Comparison of ENCODE assay signal across 9 cellular contexts in the genomic region with DNA sequence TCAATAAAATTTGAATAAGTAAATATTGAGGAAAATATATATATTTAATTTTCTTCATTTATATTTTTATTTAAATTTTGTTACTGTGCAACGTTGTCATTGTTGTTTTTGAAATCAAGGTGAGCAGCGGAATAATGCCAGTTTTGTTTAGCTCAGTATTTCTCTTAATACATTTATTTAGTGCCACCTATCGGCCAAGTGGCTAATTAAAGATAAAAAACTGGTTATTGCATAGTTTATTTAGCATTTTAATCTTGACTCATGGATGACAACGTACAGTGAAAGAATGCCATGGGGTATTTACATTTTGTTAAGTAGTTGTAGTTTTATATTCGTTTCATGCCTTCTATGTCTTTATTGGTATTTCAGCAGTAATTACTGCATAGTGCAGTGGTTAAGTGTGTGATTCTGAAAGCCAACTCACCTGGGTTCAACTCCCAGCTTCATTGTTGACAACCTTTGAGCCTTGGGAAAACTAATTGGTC.
DNase-seq lines count a peak whose midpoint lies in the region; ATAC-seq, FAIRE-seq and TF ChIP-seq lines count a peak whose summit lies in the region.
"Had no signal": no experiment of that assay in that cellular context is flagged by ENCODE, and none has a peak within 500 bp of the region (broad histone marks: within the 10 kb centered on the region; RNA-seq: fewer than 3 reads in every experiment).

No MANE protein-coding gene starts in this region.

- H3K4me2 ChIP-seq in OCI-LY7 (ENCODE audit: low read length): no peak overlapping the region

- no peaks in the 10 kb centered on the region for H3K36me3 ChIP-seq in OCI-LY7 (ENCODE audit: insufficient read depth, low read length)

- no peaks in the 10 kb centered on the region for H3K9me2 ChIP-seq in OCI-LY7 (ENCODE audit: insufficient read depth, low read length)

- no peak overlapping the region for H3K27ac ChIP-seq in OCI-LY7 (ENCODE audit: low read depth, low read length, poor library complexity, severe bottlenecking)
- H3K27ac ChIP-seq: parathyroid adenoma had no signal

- peak; percentile 72 for TF ChIP-seq CTCF in OCI-LY7 (conservative IDR thresholded peaks at IDR 0.05; ENCODE audit: low read length)

- intact Hi-C loops in OCI-LY7 (cut with micrococcal nuclease; ENCODE audit: unreplicated experiment): loop anchor here (5.0 kb wide), 1 partner anchor 573 kb away; no protein-coding TSS in a partner anchor

- H3K4me3 ChIP-seq in OCI-LY7 (ENCODE audit: low read depth, low read length, poor library complexity, severe bottlenecking): no peak overlapping the region

- no peaks in the 10 kb centered on the region for H4K20me1 ChIP-seq in OCI-LY7 (ENCODE audit: insufficient read depth, low read length)

- BruUV-seq in OCI-LY7 (replicated peaks; lab: Mats Ljungman, UMichigan): no TSS peak

- POLR2A ChIA-PET in OCI-LY7 (lab: Charles Lee): no interaction called here

- DNase-seq in ELR (ENCODE audit: low read depth) (peak; percentile 75), OCI-LY7 (ENCODE audit: low spot score) (peak; percentile 35), pons (ENCODE audit: low spot score) (peak; percentile 67), HuH-7 (ENCODE audit: low spot score) (no peak)
- no peak for DNase-seq in stimulated activated naive CD4-positive, alpha-beta T cell treated with Interleukin-2 at 50 U/mL for 16 hours (lab: John Stamatoyannopoulos, UW)
- DNase-seq in activated CD4-positive, alpha-beta T cell treated with anti-CD3 and anti-CD28 coated beads, Interleukin-2, amount 50 U/mL, for 1 hour: no peak

- CTCF ChIA-PET in OCI-LY7 (lab: Charles Lee; ENCODE audit: unreplicated experiment): no interaction called here

- H3K4me1 ChIP-seq in OCI-LY7 (ENCODE audit: insufficient read depth, low read length, poor library complexity, severe bottlenecking): no peaks in the 10 kb centered on the region
- H3K4me1 ChIP-seq: parathyroid adenoma had no signal

- H2AFZ ChIP-seq in OCI-LY7 (ENCODE audit: low read length): no peak overlapping the region
- H2AFZ ChIP-seq: parathyroid adenoma had no signal

- peak; percentile 96 for FAIRE-seq in endometrium (lab: Jason Lieb, UNC)

- no peaks in the 10 kb centered on the region for H3K9me3 ChIP-seq in OCI-LY7 (ENCODE audit: low read length)

- ATAC-seq in HG03066 (IDR thresholded peaks at IDR 0.05; ENCODE audit: low read depth, unreplicated experiment): peak; percentile 53

- H3K79me2 ChIP-seq in OCI-LY7 (ENCODE audit: insufficient read depth, low read depth, low read length): no peaks in the 10 kb centered on the region
- H3K79me2 ChIP-seq: parathyroid adenoma had no signal

Comparison
In these comparisons a context has a peak if more than half of its experiments do, and no peak if none do; other contexts are left out.
1. DNase-seq: peak in ELR (single experiment), OCI-LY7 (single experiment) and pons (single experiment); none in stimulated activated naive CD4-positive, alpha-beta T cell treated with Interleukin-2 at 50 U/mL for 16 hours (single experiment), HuH-7 (single experiment) and activated CD4-positive, alpha-beta T cell treated with anti-CD3 and anti-CD28 coated beads, Interleukin-2, amount 50 U/mL, for 1 hour (single experiment).